1 cellular context compared by ENCODE assay signal in the genomic region with DNA sequence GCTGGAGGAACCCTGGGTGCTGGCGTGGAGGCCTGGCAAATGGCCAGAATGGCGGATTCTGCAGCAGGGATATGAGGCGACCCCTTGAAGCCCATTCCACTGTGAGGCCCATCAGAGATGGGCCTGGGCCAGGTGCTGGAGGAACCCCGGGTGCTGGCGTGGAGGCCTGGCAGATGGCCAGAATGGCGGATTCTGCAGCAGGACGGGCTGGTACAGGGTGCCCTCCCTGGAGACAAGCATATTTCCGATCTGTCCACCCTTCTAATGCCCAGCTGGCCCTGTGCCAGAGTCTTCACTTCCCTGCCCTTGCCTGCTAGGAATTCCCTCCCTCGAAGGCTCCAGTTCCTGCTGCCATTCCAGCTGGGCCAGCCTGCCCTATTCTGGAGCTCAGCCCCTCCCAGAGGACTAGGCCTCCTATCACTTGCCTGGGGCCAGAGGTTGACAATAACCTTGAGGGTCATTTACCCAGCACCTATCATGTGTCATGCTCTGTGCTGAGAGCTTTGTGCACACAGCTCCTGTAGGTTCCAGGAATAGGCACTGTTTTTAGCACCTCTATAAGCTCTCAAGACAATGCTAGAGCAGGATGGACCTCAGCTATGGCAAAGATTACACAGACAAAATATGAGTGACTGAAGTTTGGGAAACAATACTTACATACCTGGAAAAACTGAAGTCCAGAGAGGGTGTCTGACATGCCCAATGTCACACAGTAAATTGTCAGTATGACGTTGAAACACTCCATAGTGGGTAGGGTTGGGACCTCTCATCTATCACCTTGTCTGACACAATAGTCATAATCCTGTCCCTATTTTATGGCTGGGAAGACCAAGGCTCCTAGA.
TF ChIP-seq lines count a peak whose summit lies in the region.

No MANE protein-coding gene starts in this region.

TF ChIP-seq in HepG2, 621 proteins besides CTCF, POLR2A, EP300 and RAD21 (continued from another document and continues in another):
- TF ChIP-seq, protein P1, sequence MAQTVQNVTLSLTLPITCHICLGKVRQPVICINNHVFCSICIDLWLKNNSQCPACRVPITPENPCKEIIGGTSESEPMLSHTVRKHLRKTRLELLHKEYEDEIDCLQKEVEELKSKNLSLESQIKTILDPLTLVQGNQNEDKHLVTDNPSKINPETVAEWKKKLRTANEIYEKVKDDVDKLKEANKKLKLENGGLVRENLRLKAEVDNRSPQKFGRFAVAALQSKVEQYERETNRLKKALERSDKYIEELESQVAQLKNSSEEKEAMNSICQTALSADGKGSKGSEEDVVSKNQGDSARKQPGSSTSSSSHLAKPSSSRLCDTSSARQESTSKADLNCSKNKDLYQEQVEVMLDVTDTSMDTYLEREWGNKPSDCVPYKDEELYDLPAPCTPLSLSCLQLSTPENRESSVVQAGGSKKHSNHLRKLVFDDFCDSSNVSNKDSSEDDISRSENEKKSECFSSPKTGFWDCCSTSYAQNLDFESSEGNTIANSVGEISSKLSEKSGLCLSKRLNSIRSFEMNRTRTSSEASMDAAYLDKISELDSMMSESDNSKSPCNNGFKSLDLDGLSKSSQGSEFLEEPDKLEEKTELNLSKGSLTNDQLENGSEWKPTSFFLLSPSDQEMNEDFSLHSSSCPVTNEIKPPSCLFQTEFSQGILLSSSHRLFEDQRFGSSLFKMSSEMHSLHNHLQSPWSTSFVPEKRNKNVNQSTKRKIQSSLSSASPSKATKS (CRISPR knock-in tag; IDR thresholded peaks at IDR 0.05): no peak
- TF ChIP-seq SAP130 (CRISPR knock-in tag; IDR thresholded peaks at IDR 0.05; ENCODE audit: low read depth) (0 out of 2 replicates have a peak, but pooled peaks have one; percentile 27), NR2F6 (IDR thresholded peaks at IDR 0.05) (no peak), NR2F6 (CRISPR knock-in tag; IDR thresholded peaks at IDR 0.05) (no peak), ZNF75D (CRISPR knock-in tag; IDR thresholded peaks at IDR 0.05; ENCODE audit: borderline replicate concordance) (no peak), PAF1 (CRISPR knock-in tag; IDR thresholded peaks at IDR 0.05) (no peak), NAIF1 (CRISPR knock-in tag; IDR thresholded peaks at IDR 0.05; ENCODE audit: borderline replicate concordance) (no peak), ZNF775 (CRISPR knock-in tag; IDR thresholded peaks at IDR 0.05; ENCODE audit: borderline replicate concordance) (no peak), ZNF205 (CRISPR knock-in tag; IDR thresholded peaks at IDR 0.05) (no peak), BRD4 (CRISPR knock-in tag; IDR thresholded peaks at IDR 0.05) (peak; percentile 51; the same call in 1 of the 2 replicates), ZNF776 (CRISPR knock-in tag; IDR thresholded peaks at IDR 0.05) (no peak), ZNF20 (CRISPR knock-in tag; IDR thresholded peaks at IDR 0.05) (no peak), MYC (CRISPR knock-in tag; IDR thresholded peaks at IDR 0.05; ENCODE audit: borderline replicate concordance) (no peak), ZNF34 (CRISPR knock-in tag; IDR thresholded peaks at IDR 0.05; ENCODE audit: borderline replicate concordance) (no peak), FOSL1 (CRISPR knock-in tag; IDR thresholded peaks at IDR 0.05; ENCODE audit: borderline replicate concordance) (no peak), HOXA7 (CRISPR knock-in tag; IDR thresholded peaks at IDR 0.05) (no peak), ZNF431 (CRISPR knock-in tag; IDR thresholded peaks at IDR 0.05; ENCODE audit: borderline replicate concordance, low read depth) (no peak), PPARG (CRISPR knock-in tag; conservative IDR thresholded peaks at IDR 0.05) (no peak), RORA (CRISPR knock-in tag; IDR thresholded peaks at IDR 0.05) (no peak), GPN1 (CRISPR knock-in tag; IDR thresholded peaks at IDR 0.05; ENCODE audit: borderline replicate concordance) (no peak), ZNF607 (CRISPR knock-in tag; IDR thresholded peaks at IDR 0.05; ENCODE audit: borderline replicate concordance) (no peak), POLR2G (IDR thresholded peaks at IDR 0.05; ENCODE audit: low read depth, low read length) (no peak), KMT2A (CRISPR knock-in tag; IDR thresholded peaks at IDR 0.05) (no peak), ATF1 (CRISPR knock-in tag; IDR thresholded peaks at IDR 0.05) (no peak), SOX13 (IDR thresholded peaks at IDR 0.05) (no peak), SOX13 (CRISPR knock-in tag; conservative IDR thresholded peaks at IDR 0.05 in 1 of 2, IDR thresholded peaks at IDR 0.05 in 1 of 2) (peak in 1 of 2 experiments; percentile 58; a peak in 2 of 4 replicates), ZNF274 (CRISPR knock-in tag; IDR thresholded peaks at IDR 0.05) (no peak), ELF1 (CRISPR knock-in tag; IDR thresholded peaks at IDR 0.05) (no peak), MYNN (CRISPR knock-in tag; IDR thresholded peaks at IDR 0.05; ENCODE audit: low read depth) (no peak), ZNF766 (CRISPR knock-in tag; IDR thresholded peaks at IDR 0.05; ENCODE audit: borderline replicate concordance) (no peak), TCF7L2 (IDR thresholded peaks at IDR 0.05; ENCODE audit: low read depth, low read length) (no peak), ZMYM2 (CRISPR knock-in tag; IDR thresholded peaks at IDR 0.05) (no peak), MZF1 (CRISPR knock-in tag; IDR thresholded peaks at IDR 0.05; ENCODE audit: borderline replicate concordance) (no peak), TAF1 (CRISPR knock-in tag; IDR thresholded peaks at IDR 0.05) (no peak), MATR3 (CRISPR knock-in tag; IDR thresholded peaks at IDR 0.05) (no peak)
- TF ChIP-seq, protein P2, sequence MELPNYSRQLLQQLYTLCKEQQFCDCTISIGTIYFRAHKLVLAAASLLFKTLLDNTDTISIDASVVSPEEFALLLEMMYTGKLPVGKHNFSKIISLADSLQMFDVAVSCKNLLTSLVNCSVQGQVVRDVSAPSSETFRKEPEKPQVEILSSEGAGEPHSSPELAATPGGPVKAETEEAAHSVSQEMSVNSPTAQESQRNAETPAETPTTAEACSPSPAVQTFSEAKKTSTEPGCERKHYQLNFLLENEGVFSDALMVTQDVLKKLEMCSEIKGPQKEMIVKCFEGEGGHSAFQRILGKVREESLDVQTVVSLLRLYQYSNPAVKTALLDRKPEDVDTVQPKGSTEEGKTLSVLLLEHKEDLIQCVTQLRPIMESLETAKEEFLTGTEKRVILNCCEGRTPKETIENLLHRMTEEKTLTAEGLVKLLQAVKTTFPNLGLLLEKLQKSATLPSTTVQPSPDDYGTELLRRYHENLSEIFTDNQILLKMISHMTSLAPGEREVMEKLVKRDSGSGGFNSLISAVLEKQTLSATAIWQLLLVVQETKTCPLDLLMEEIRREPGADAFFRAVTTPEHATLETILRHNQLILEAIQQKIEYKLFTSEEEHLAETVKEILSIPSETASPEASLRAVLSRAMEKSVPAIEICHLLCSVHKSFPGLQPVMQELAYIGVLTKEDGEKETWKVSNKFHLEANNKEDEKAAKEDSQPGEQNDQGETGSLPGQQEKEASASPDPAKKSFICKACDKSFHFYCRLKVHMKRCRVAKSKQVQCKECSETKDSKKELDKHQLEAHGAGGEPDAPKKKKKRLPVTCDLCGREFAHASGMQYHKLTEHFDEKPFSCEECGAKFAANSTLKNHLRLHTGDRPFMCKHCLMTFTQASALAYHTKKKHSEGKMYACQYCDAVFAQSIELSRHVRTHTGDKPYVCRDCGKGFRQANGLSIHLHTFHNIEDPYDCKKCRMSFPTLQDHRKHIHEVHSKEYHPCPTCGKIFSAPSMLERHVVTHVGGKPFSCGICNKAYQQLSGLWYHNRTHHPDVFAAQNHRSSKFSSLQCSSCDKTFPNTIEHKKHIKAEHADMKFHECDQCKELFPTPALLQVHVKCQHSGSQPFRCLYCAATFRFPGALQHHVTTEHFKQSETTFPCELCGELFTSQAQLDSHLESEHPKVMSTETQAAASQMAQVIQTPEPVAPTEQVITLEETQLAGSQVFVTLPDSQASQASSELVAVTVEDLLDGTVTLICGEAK (IDR thresholded peaks at IDR 0.05): no peak
- TF ChIP-seq, protein P2 (CRISPR knock-in tag; IDR thresholded peaks at IDR 0.05): no peak
- TF ChIP-seq, protein P3, sequence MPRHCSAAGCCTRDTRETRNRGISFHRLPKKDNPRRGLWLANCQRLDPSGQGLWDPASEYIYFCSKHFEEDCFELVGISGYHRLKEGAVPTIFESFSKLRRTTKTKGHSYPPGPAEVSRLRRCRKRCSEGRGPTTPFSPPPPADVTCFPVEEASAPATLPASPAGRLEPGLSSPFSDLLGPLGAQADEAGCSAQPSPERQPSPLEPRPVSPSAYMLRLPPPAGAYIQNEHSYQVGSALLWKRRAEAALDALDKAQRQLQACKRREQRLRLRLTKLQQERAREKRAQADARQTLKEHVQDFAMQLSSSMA (CRISPR knock-in tag; IDR thresholded peaks at IDR 0.05): no peak
- TF ChIP-seq, protein P4, sequence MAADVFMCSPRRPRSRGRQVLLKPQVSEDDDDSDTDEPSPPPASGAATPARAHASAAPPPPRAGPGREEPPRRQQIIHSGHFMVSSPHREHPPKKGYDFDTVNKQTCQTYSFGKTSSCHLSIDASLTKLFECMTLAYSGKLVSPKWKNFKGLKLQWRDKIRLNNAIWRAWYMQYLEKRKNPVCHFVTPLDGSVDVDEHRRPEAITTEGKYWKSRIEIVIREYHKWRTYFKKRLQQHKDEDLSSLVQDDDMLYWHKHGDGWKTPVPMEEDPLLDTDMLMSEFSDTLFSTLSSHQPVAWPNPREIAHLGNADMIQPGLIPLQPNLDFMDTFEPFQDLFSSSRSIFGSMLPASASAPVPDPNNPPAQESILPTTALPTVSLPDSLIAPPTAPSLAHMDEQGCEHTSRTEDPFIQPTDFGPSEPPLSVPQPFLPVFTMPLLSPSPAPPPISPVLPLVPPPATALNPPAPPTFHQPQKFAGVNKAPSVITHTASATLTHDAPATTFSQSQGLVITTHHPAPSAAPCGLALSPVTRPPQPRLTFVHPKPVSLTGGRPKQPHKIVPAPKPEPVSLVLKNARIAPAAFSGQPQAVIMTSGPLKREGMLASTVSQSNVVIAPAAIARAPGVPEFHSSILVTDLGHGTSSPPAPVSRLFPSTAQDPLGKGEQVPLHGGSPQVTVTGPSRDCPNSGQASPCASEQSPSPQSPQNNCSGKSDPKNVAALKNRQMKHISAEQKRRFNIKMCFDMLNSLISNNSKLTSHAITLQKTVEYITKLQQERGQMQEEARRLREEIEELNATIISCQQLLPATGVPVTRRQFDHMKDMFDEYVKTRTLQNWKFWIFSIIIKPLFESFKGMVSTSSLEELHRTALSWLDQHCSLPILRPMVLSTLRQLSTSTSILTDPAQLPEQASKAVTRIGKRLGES (CRISPR knock-in tag; IDR thresholded peaks at IDR 0.05; ENCODE audit: borderline replicate concordance): no peak
- TF ChIP-seq, protein P5, sequence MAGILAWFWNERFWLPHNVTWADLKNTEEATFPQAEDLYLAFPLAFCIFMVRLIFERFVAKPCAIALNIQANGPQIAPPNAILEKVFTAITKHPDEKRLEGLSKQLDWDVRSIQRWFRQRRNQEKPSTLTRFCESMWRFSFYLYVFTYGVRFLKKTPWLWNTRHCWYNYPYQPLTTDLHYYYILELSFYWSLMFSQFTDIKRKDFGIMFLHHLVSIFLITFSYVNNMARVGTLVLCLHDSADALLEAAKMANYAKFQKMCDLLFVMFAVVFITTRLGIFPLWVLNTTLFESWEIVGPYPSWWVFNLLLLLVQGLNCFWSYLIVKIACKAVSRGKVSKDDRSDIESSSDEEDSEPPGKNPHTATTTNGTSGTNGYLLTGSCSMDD (CRISPR knock-in tag; IDR thresholded peaks at IDR 0.05): 0 out of 2 replicates have a peak, but pooled peaks have one; percentile 56
- TF ChIP-seq, protein P6, sequence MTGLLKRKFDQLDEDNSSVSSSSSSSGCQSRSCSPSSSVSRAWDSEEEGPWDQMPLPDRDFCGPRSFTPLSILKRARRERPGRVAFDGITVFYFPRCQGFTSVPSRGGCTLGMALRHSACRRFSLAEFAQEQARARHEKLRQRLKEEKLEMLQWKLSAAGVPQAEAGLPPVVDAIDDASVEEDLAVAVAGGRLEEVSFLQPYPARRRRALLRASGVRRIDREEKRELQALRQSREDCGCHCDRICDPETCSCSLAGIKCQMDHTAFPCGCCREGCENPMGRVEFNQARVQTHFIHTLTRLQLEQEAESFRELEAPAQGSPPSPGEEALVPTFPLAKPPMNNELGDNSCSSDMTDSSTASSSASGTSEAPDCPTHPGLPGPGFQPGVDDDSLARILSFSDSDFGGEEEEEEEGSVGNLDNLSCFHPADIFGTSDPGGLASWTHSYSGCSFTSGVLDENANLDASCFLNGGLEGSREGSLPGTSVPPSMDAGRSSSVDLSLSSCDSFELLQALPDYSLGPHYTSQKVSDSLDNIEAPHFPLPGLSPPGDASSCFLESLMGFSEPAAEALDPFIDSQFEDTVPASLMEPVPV (CRISPR knock-in tag; IDR thresholded peaks at IDR 0.05): no peak
- TF ChIP-seq, protein P7, sequence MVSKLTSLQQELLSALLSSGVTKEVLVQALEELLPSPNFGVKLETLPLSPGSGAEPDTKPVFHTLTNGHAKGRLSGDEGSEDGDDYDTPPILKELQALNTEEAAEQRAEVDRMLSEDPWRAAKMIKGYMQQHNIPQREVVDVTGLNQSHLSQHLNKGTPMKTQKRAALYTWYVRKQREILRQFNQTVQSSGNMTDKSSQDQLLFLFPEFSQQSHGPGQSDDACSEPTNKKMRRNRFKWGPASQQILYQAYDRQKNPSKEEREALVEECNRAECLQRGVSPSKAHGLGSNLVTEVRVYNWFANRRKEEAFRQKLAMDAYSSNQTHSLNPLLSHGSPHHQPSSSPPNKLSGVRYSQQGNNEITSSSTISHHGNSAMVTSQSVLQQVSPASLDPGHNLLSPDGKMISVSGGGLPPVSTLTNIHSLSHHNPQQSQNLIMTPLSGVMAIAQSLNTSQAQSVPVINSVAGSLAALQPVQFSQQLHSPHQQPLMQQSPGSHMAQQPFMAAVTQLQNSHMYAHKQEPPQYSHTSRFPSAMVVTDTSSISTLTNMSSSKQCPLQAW (CRISPR knock-in tag; IDR thresholded peaks at IDR 0.05): peak; percentile 53; the same call in 1 of the 2 replicates
